In the genomic region with DNA sequence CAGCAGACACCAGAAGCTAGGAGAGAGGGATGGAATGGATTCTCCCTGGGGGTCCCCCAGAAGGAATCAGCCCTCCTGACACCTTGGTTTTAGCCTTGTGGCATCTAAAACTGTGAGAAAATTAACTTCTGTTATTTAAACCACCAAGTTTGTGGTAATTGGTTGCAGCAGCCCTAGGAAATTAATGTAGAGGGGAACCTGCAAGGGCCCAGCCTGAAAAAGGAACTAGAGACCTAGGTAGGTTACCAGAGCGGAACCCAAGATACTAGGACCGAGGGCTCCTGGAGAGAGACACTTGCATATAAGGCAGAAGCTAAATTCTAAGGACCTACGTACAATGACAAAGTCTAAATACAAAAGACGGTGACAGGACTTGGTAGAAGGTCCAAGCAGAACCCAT, we compare ENCODE assay signal across 15 cellular contexts. TPM values are rescaled to one million over a fixed set of nuclear protein-coding genes. Genes with fewer than 3 reads are reported as not detected.
DNase-seq lines count a peak whose midpoint lies in the region; ATAC-seq and TF ChIP-seq lines count a peak whose summit lies in the region.
"Had no signal": no experiment of that assay in that cellular context is flagged by ENCODE, and none has a peak within 500 bp of the region (broad histone marks: within the 10 kb centered on the region; RNA-seq: fewer than 3 reads in every experiment).

No MANE protein-coding gene starts in this region.

- no peak overlapping the region for H3K4me3 ChIP-seq in adrenal gland
- H3K4me3 ChIP-seq in MM.1S (ENCODE audit: low read length), result no peak overlapping the region
- H3K4me3 ChIP-seq: smooth muscle cell had no signal

- no peak for TF ChIP-seq CTCF in GM13977 (IDR thresholded peaks at IDR 0.05; ENCODE audit: extremely low read depth, insufficient read depth, missing control alignments)
- TF ChIP-seq CTCF in adrenal gland (IDR thresholded peaks at IDR 0.05), result no peak
- no peak for TF ChIP-seq CTCF in MM.1S (IDR thresholded peaks at IDR 0.05; ENCODE audit: low read length)

- no peak overlapping the region for H2AFZ ChIP-seq in MM.1S (ENCODE audit: low read length)

- H3K9me3 ChIP-seq in adrenal gland (replicated peaks in 1 of 3) (no peaks in the 10 kb centered on the region), MM.1S (replicated peaks; ENCODE audit: insufficient read depth, low read length) (no peaks in the 10 kb centered on the region)

- no peaks in the 10 kb centered on the region for H4K20me1 ChIP-seq in MM.1S (ENCODE audit: insufficient read depth, low read length)

- TF ChIP-seq POLR2A in adrenal gland (IDR thresholded peaks at IDR 0.05), result no peak

- H3K27me3 ChIP-seq in adrenal gland (no peaks in the 10 kb centered on the region), MM.1S (replicated peaks; ENCODE audit: insufficient read depth, low read length) (no peaks in the 10 kb centered on the region)

- H3K36me3 ChIP-seq in adrenal gland (replicated peaks in 1 of 2) (no peaks in the 10 kb centered on the region), MM.1S (replicated peaks; ENCODE audit: insufficient read depth, low read length) (no peaks in the 10 kb centered on the region)

- no peak overlapping the region for H3K4me2 ChIP-seq in MM.1S (ENCODE audit: low read depth, low read length)
- H3K4me2 ChIP-seq: smooth muscle cell had no signal

- in situ Hi-C loops in GM13977 (cut with MboI; ENCODE audit: low pct_unique_long_range_greater_than_20kb, low sequenced_read_pairs, unreplicated experiment), result no loop called here

- ATAC-seq in GM21360 (IDR thresholded peaks at IDR 0.05; ENCODE audit: unreplicated experiment) (peak; percentile 46), HG02973 (IDR thresholded peaks at IDR 0.05; ENCODE audit: unreplicated experiment) (peak; percentile 42), GM19463 (IDR thresholded peaks at IDR 0.05; ENCODE audit: unreplicated experiment) (no peak)
- ATAC-seq: natural killer cell had no signal

- no peak overlapping the region for H3K9ac ChIP-seq in MM.1S (ENCODE audit: low read length)

- H3K4me1 ChIP-seq in adrenal gland (replicated peaks in 1 of 2), result no peaks in the 10 kb centered on the region
- H3K4me1 ChIP-seq in MM.1S (ENCODE audit: low read length), result peaks cover 12% of the 10 kb centered on the region

- no peaks in the 10 kb centered on the region for H3K79me2 ChIP-seq in MM.1S (ENCODE audit: low read length)

- no peaks in the 10 kb centered on the region for H3K9me2 ChIP-seq in MM.1S (replicated peaks; ENCODE audit: insufficient read depth, low read length)

- WGBS in adrenal gland, 4 donors, result 82 to 96% (median 91%) methylated on average over 4 of the region's 4 CpGs

- H3K27ac ChIP-seq in adrenal gland (no peak overlapping the region), MM.1S (ENCODE audit: low read length) (no peak overlapping the region)

- peak; percentile 34 for DNase-seq in GM13977 (ENCODE audit: low spot score)
- DNase-seq in NOMO-1 treated with dmso at 0.1 percent for 144 hours (lab: John Stamatoyannopoulos, UW; ENCODE audit: unreplicated experiment), result peak; percentile 71
- no peak for DNase-seq in adrenal gland
- DNase-seq in MM.1S, result no peak
- DNase-seq in DMS53 treated with DMSO at 0.1 percent for 48 hours (lab: John Stamatoyannopoulos, UW; ENCODE audit: unreplicated experiment), result no peak
- DNase-seq: activated CD4-positive, CD25-positive, alpha-beta regulatory T cell treated with anti-CD3 and anti-CD28 coated beads, Interleukin-2, amount 50 U/mL, for 72 hours; activated effector memory CD4-positive, alpha-beta T cell treated with anti-CD3 and anti-CD28 coated beads, Interleukin-2, amount 50 U/mL, for 16 hours; islet precursor cell; natural killer cell; NCI-H226; SHP77 treated with DMSO at 0.1 percent for 48 hours had no signal

- intact Hi-C loops in adrenal gland (cut with DNase I), result no loop called here

- H3F3A ChIP-seq in MM.1S (ENCODE audit: insufficient read depth, low read length), result peaks cover 12% of the 10 kb centered on the region

RNA-seq across cellular contexts. Expression of gene DENND5B, which starts 8.1 kb away (rescaled TPM):
- 10 to 100 TPM; 19.4 to 31.6 (median 25.6) TPM for total RNA-seq in adrenal gland
- polyA plus RNA-seq in adrenal gland, result 10 to 100 TPM in 1 of 3 donors, 1 to 10 TPM in 2; 4.2 to 14.4 (median 6.3) TPM

Comparison
In these comparisons a context has a peak if more than half of its experiments do, and no peak if none do; other contexts are left out.
1. DNase-seq: peak in GM13977 (single experiment) and NOMO-1 treated with dmso at 0.1 percent for 144 hours (single experiment); none in adrenal gland (0 of 7), MM.1S (single experiment) and DMS53 treated with DMSO at 0.1 percent for 48 hours (single experiment).